In genomic region chr6:140636237-140636636, GRCh38 we compare ENCODE assay signal across 12 cellular contexts.
DNase-seq lines count a peak whose midpoint lies in the region; ATAC-seq and TF ChIP-seq lines count a peak whose summit lies in the region.
"Had no signal": no experiment of that assay in that cellular context is flagged by ENCODE, and none has a peak within 500 bp of the region (broad histone marks: within the 10 kb centered on the region; RNA-seq: fewer than 3 reads in every experiment).

No MANE protein-coding gene starts in this region.

- TF ChIP-seq CTCF in nephron progenitor cell (IDR thresholded peaks at IDR 0.05) (no peak), MCF 10A (IDR thresholded peaks at IDR 0.05; ENCODE audit: unreplicated experiment) (no peak)

- BruUV-seq in MCF 10A (replicated peaks; lab: Mats Ljungman, UMichigan), result no TSS peak

- no peaks in the 10 kb centered on the region for H3K36me3 Mint-ChIP-seq in nephron progenitor cell (ENCODE audit: low read depth)
- no peaks in the 10 kb centered on the region for H3K36me3 Mint-ChIP-seq in MCF 10A (ENCODE audit: insufficient read depth, unreplicated experiment)
- H3K36me3 Mint-ChIP-seq: naive B cell had no signal

- peak; percentile 44 for DNase-seq in NCI-H345 (lab: John Stamatoyannopoulos, UW)
- DNase-seq in nephron progenitor cell, result no peak
- no peak for DNase-seq in globus pallidus (ENCODE audit: low spot score)
- no peak for DNase-seq in NCI-H2171 (lab: John Stamatoyannopoulos, UW)
- DNase-seq in MCF 10A (ENCODE audit: unreplicated experiment), result no peak
- DNase-seq: naive B cell, spleen had no signal

- H3K27ac Mint-ChIP-seq in nephron progenitor cell (peak overlapping the region; percentile 87), MCF 10A (ENCODE audit: low read depth, unreplicated experiment) (no peak overlapping the region)
- H3K27ac Mint-ChIP-seq: naive B cell; T-helper 1 cell treated with Interleukin-12 subunit alpha and Interleukin-12 subunit beta and Interleukin-4 antibody, amounts not matched to agents 30 μg/mL and 1 μg/mL, for 36 hours had no signal

- H3K9me3 Mint-ChIP-seq in nephron progenitor cell, result no peaks in the 10 kb centered on the region
- no peaks in the 10 kb centered on the region for H3K9me3 Mint-ChIP-seq in MCF 10A (ENCODE audit: unreplicated experiment)
- H3K9me3 Mint-ChIP-seq: naive B cell; T-helper 1 cell treated with Interleukin-12 subunit alpha and Interleukin-12 subunit beta and Interleukin-4 antibody, amounts not matched to agents 30 μg/mL and 1 μg/mL, for 36 hours had no signal

- POLR2A ChIA-PET in MCF 10A (lab: Yijun Ruan, JAX), result no interaction called here

- intact Hi-C loops in MCF 10A (cut with micrococcal nuclease), result no loop called here

- CTCF ChIA-PET in MCF 10A (lab: Yijun Ruan, JAX), result no interaction called here

- H3K4me3 Mint-ChIP-seq in nephron progenitor cell (no peak overlapping the region), MCF 10A (ENCODE audit: unreplicated experiment) (no peak overlapping the region)
- H3K4me3 Mint-ChIP-seq: naive B cell; T-helper 1 cell treated with Interleukin-12 subunit alpha and Interleukin-12 subunit beta and Interleukin-4 antibody, amounts not matched to agents 30 μg/mL and 1 μg/mL, for 36 hours had no signal

- H3K27me3 Mint-ChIP-seq in nephron progenitor cell (ENCODE audit: low read depth, poor library complexity), result peaks cover 3% of the 10 kb centered on the region
- H3K27me3 Mint-ChIP-seq in MCF 10A (ENCODE audit: insufficient read depth, unreplicated experiment), result no peaks in the 10 kb centered on the region

- ATAC-seq in GM18520 (IDR thresholded peaks at IDR 0.05; ENCODE audit: unreplicated experiment) (peak; percentile 76), HG02571 (IDR thresholded peaks at IDR 0.05; ENCODE audit: unreplicated experiment) (peak; percentile 74), HG03342 (IDR thresholded peaks at IDR 0.05; ENCODE audit: unreplicated experiment) (no peak)
- ATAC-seq: K562 had no signal

- H3K4me1 Mint-ChIP-seq in nephron progenitor cell (peaks cover 15% of the 10 kb centered on the region), MCF 10A (ENCODE audit: insufficient read depth, unreplicated experiment) (no peaks in the 10 kb centered on the region)
